1 cellular context compared by ENCODE assay signal in genomic region chr6:169800668-169801395, GRCh38.
TF ChIP-seq lines count a peak whose summit lies in the region.

No MANE protein-coding gene starts in this region.

TF ChIP-seq in HepG2, 621 proteins besides CTCF, POLR2A, EP300 and RAD21 (continued from another document and continues in another):
- TF ChIP-seq HOXA3 (CRISPR knock-in tag; IDR thresholded peaks at IDR 0.05) (peak; percentile 78), GLI4 (CRISPR knock-in tag; IDR thresholded peaks at IDR 0.05; ENCODE audit: borderline replicate concordance) (no peak), ZNF280D (CRISPR knock-in tag; IDR thresholded peaks at IDR 0.05) (peak; percentile 71; the same call in 1 of the 2 replicates), KDM4B (CRISPR knock-in tag; IDR thresholded peaks at IDR 0.05) (peak; percentile 70), KAT7 (CRISPR knock-in tag; IDR thresholded peaks at IDR 0.05; ENCODE audit: borderline replicate concordance) (no peak), HDAC6 (IDR thresholded peaks at IDR 0.05; ENCODE audit: low read depth, low read length) (no peak), ZNF646 (CRISPR knock-in tag; IDR thresholded peaks at IDR 0.05) (peak; percentile 74), HNRNPK (IDR thresholded peaks at IDR 0.05; ENCODE audit: low read depth, low read length, poor library complexity, severe bottlenecking) (no peak), NCOA5 (CRISPR knock-in tag; IDR thresholded peaks at IDR 0.05) (no peak), ZNF781 (CRISPR knock-in tag; IDR thresholded peaks at IDR 0.05; ENCODE audit: borderline replicate concordance, not compliant biosample characterization) (no peak), ZNF138 (CRISPR knock-in tag; IDR thresholded peaks at IDR 0.05; ENCODE audit: low read depth) (0 out of 2 replicates have a peak, but pooled peaks have one; percentile 69), GPBP1L1 (CRISPR knock-in tag; IDR thresholded peaks at IDR 0.05) (no peak), ZKSCAN5 (CRISPR knock-in tag; IDR thresholded peaks at IDR 0.05) (no peak), ZNF33B (CRISPR knock-in tag; IDR thresholded peaks at IDR 0.05) (0 out of 2 replicates have a peak, but pooled peaks have one; percentile 25), ZNF530 (CRISPR knock-in tag; IDR thresholded peaks at IDR 0.05; ENCODE audit: low read depth) (no peak), ZNF747 (CRISPR knock-in tag; IDR thresholded peaks at IDR 0.05; ENCODE audit: borderline replicate concordance) (no peak), DZIP1 (CRISPR knock-in tag; IDR thresholded peaks at IDR 0.05) (peak; percentile 96), ARID2 (CRISPR knock-in tag; IDR thresholded peaks at IDR 0.05; ENCODE audit: borderline replicate concordance) (peak; percentile 96; the same call in 1 of the 2 replicates), TERF1 (CRISPR knock-in tag; IDR thresholded peaks at IDR 0.05) (no peak), NCOR1 (IDR thresholded peaks at IDR 0.05; ENCODE audit: borderline replicate concordance, low read length) (peak; percentile 39; the same call in 1 of the 2 replicates), ZFP41 (CRISPR knock-in tag; IDR thresholded peaks at IDR 0.05; ENCODE audit: borderline replicate concordance) (no peak; the same call in 1 of the 2 replicates), ZNF703 (CRISPR knock-in tag; IDR thresholded peaks at IDR 0.05; ENCODE audit: borderline replicate concordance) (peak; percentile 81; the same call in 1 of the 2 replicates), NR0B2 (CRISPR knock-in tag; IDR thresholded peaks at IDR 0.05) (0 out of 2 replicates have a peak, but pooled peaks have one; percentile 19), TBX2 (CRISPR knock-in tag; IDR thresholded peaks at IDR 0.05; ENCODE audit: borderline replicate concordance) (peak; percentile 75), THAP11 (CRISPR knock-in tag; IDR thresholded peaks at IDR 0.05) (peak; percentile 45; the same call in 1 of the 2 replicates), SIN3B (IDR thresholded peaks at IDR 0.05; ENCODE audit: low read length) (no peak), ZFP91 (CRISPR knock-in tag; IDR thresholded peaks at IDR 0.05; ENCODE audit: borderline replicate concordance) (peak; percentile 88; the same call in 1 of the 2 replicates), HNF1A (IDR thresholded peaks at IDR 0.05; ENCODE audit: low read depth) (peak; percentile 90), HNF1A (CRISPR knock-in tag; IDR thresholded peaks at IDR 0.05; ENCODE audit: borderline replicate concordance) (peak; percentile 95), MAZ (IDR thresholded peaks at IDR 0.05; ENCODE audit: borderline replicate concordance, low read depth, low read length) (0 out of 2 replicates have a peak, but pooled peaks have one; percentile 35), MAZ (CRISPR knock-in tag; IDR thresholded peaks at IDR 0.05; ENCODE audit: low read depth) (peak; percentile 45; the same call in 1 of the 2 replicates), FOXK2 (IDR thresholded peaks at IDR 0.05) (peak; percentile 49; the same call in 1 of the 2 replicates), ZNF546 (CRISPR knock-in tag; conservative IDR thresholded peaks at IDR 0.05) (no peak; the same call in 1 of the 2 replicates), MIER3 (CRISPR knock-in tag; IDR thresholded peaks at IDR 0.05; ENCODE audit: borderline replicate concordance) (no peak; the same call in 1 of the 2 replicates), RCOR2 (CRISPR knock-in tag; IDR thresholded peaks at IDR 0.05) (peak; percentile 16; the same call in 1 of the 2 replicates), REPIN1 (CRISPR knock-in tag; IDR thresholded peaks at IDR 0.05; ENCODE audit: borderline replicate concordance, low read depth) (peak; percentile 63; the same call in 1 of the 2 replicates), ZNF558 (CRISPR knock-in tag; IDR thresholded peaks at IDR 0.05; ENCODE audit: borderline replicate concordance) (0 out of 2 replicates have a peak, but pooled peaks have one; percentile 39)
